Comparison of ENCODE assay signal across 16 cellular contexts in genomic region chr2:98471402-98472131, GRCh38. TPM values are rescaled to one million over a fixed set of nuclear protein-coding genes. Genes with fewer than 3 reads are reported as not detected.
DNase-seq lines count a peak whose midpoint lies in the region; ATAC-seq and FAIRE-seq lines count a peak whose summit lies in the region.
"Had no signal": no experiment of that assay in that cellular context is flagged by ENCODE, and none has a peak within 500 bp of the region (broad histone marks: within the 10 kb centered on the region; RNA-seq: fewer than 3 reads in every experiment).

No MANE protein-coding gene starts in this region.

- no peaks in the 10 kb centered on the region for H3K27me3 Mint-ChIP-seq in activated T-helper 2 cell treated with anti-CD3 and anti-CD28 coated beads, Interferon-gamma antibody, Interleukin-2, Interleukin-4, amounts not matched to agents 10 μg/mL and 5 μg/mL and 100 μg/mL, durations not matched to agents 14 hours and 24 hours and 36 hours (ENCODE audit: low read depth)
- no peaks in the 10 kb centered on the region for H3K27me3 Mint-ChIP-seq in natural killer cell treated with Interleukin-12 subunit alpha and Interleukin-12 subunit beta and Interleukin-15 and Interleukin-18, amount 100 ng/mL, for 72 hours

- H3K27ac Mint-ChIP-seq in activated T-helper 2 cell treated with anti-CD3 and anti-CD28 coated beads, Interferon-gamma antibody, Interleukin-2, Interleukin-4, amounts not matched to agents 10 μg/mL and 5 μg/mL and 100 μg/mL, durations not matched to agents 14 hours and 24 hours and 36 hours = peak overlapping the region; percentile 65
- H3K27ac Mint-ChIP-seq in natural killer cell treated with Interleukin-12 subunit alpha and Interleukin-12 subunit beta and Interleukin-15 and Interleukin-18, amount 100 ng/mL, for 72 hours = peak overlapping the region; percentile 94 to 95

- peaks cover 22% of the 10 kb centered on the region for H3K36me3 Mint-ChIP-seq in activated T-helper 2 cell treated with anti-CD3 and anti-CD28 coated beads, Interferon-gamma antibody, Interleukin-2, Interleukin-4, amounts not matched to agents 10 μg/mL and 5 μg/mL and 100 μg/mL, durations not matched to agents 14 hours and 24 hours and 36 hours (ENCODE audit: low read depth)
- peaks cover 5% of the 10 kb centered on the region for H3K36me3 Mint-ChIP-seq in natural killer cell treated with Interleukin-12 subunit alpha and Interleukin-12 subunit beta and Interleukin-15 and Interleukin-18, amount 100 ng/mL, for 72 hours

- H3K4me1 Mint-ChIP-seq in activated T-helper 2 cell treated with anti-CD3 and anti-CD28 coated beads, Interferon-gamma antibody, Interleukin-2, Interleukin-4, amounts not matched to agents 10 μg/mL and 5 μg/mL and 100 μg/mL, durations not matched to agents 14 hours and 24 hours and 36 hours (ENCODE audit: low read depth) = peaks cover 85% of the 10 kb centered on the region
- H3K4me1 Mint-ChIP-seq in natural killer cell treated with Interleukin-12 subunit alpha and Interleukin-12 subunit beta and Interleukin-15 and Interleukin-18, amount 100 ng/mL, for 72 hours (ENCODE audit: low read depth in 2 of 2) = peaks cover 75 to 83% of the 10 kb centered on the region in 2 donors

- H3K9me3 Mint-ChIP-seq in activated T-helper 2 cell treated with anti-CD3 and anti-CD28 coated beads, Interferon-gamma antibody, Interleukin-2, Interleukin-4, amounts not matched to agents 10 μg/mL and 5 μg/mL and 100 μg/mL, durations not matched to agents 14 hours and 24 hours and 36 hours = no peaks in the 10 kb centered on the region
- no peaks in the 10 kb centered on the region for H3K9me3 Mint-ChIP-seq in natural killer cell treated with Interleukin-12 subunit alpha and Interleukin-12 subunit beta and Interleukin-15 and Interleukin-18, amount 100 ng/mL, for 72 hours
- H3K9me3 Mint-ChIP-seq: nephron progenitor cell had no signal

- no peak for ATAC-seq in natural killer cell treated with Interleukin-12 subunit alpha and Interleukin-12 subunit beta and Interleukin-15 and Interleukin-18, amount 100 ng/mL, for 72 hours

- H3K4me3 Mint-ChIP-seq in activated T-helper 2 cell treated with anti-CD3 and anti-CD28 coated beads, Interferon-gamma antibody, Interleukin-2, Interleukin-4, amounts not matched to agents 10 μg/mL and 5 μg/mL and 100 μg/mL, durations not matched to agents 14 hours and 24 hours and 36 hours (ENCODE audit: low read depth) = peak overlapping the region; percentile 59
- H3K4me3 Mint-ChIP-seq in natural killer cell treated with Interleukin-12 subunit alpha and Interleukin-12 subunit beta and Interleukin-15 and Interleukin-18, amount 100 ng/mL, for 72 hours = peak overlapping the region; percentile 79
- H3K4me3 Mint-ChIP-seq: nephron progenitor cell had no signal

- intact Hi-C loops in activated T-helper 2 cell treated with anti-CD3 and anti-CD28 coated beads, Interferon-gamma antibody, Interleukin-2, Interleukin-4, amounts not matched to agents 10 μg/mL and 5 μg/mL and 100 μg/mL, durations not matched to agents 14 hours and 24 hours and 36 hours (cut with micrococcal nuclease) = loop anchor here (5.0 kb wide), 1 partner anchor 36 kb away; no protein-coding TSS in a partner anchor

- peak; percentile 70 for FAIRE-seq in GM19239 (lab: Jason Lieb, UNC)
- FAIRE-seq: H1 had no signal

- DNase-seq in activated T-cell treated with anti-CD3 and anti-CD28 coated beads, Interleukin-2, amount 50 U/mL, for 1 hour = peak; percentile 15
- no peak for DNase-seq in activated T-cell treated with anti-CD3 and anti-CD28 coated beads, Interleukin-2, amount 50 U/mL, for 48 hours
- DNase-seq in GM19239 (ENCODE audit: insufficient read length, low spot score) (no peak), NCI-H1092 treated with DMSO at 0.1 percent for 48 hours (lab: John Stamatoyannopoulos, UW) (no peak), NCI-H146 (lab: John Stamatoyannopoulos, UW) (no peak), NOMO-1 (lab: John Stamatoyannopoulos, UW; ENCODE audit: unreplicated experiment in 2 of 2) (no peak)
- DNase-seq in activated T-helper 2 cell treated with anti-CD3 and anti-CD28 coated beads, Interferon-gamma antibody, Interleukin-2, Interleukin-4, amounts not matched to agents 10 μg/mL and 5 μg/mL and 100 μg/mL, durations not matched to agents 14 hours and 24 hours and 36 hours (ENCODE audit: low spot score) = no peak
- no peak for DNase-seq in natural killer cell treated with Interleukin-12 subunit alpha and Interleukin-12 subunit beta and Interleukin-15 and Interleukin-18, amount 100 ng/mL, for 72 hours (ENCODE audit: low spot score)
- DNase-seq: activated CD4-positive, alpha-beta T cell treated with anti-CD3 and anti-CD28 coated beads for 1 hour; caudate nucleus; DMS153; foreskin fibroblast; NCI-H2081; nephron progenitor cell; trophoblast cell had no signal

RNA-seq across cellular contexts. Expression of gene INPP4A, which starts 26.9 kb away (rescaled TPM):
- 35.9 and 40.2 TPM in 2 replicates for total RNA-seq in activated T-helper 2 cell treated with anti-CD3 and anti-CD28 coated beads, Interferon-gamma antibody, Interleukin-2, Interleukin-4, amounts not matched to agents 10 μg/mL and 5 μg/mL and 100 μg/mL, durations not matched to agents 14 hours and 24 hours and 36 hours
- total RNA-seq in natural killer cell treated with Interleukin-12 subunit alpha and Interleukin-12 subunit beta and Interleukin-15 and Interleukin-18, amount 100 ng/mL, for 72 hours = 100 to 1,000 TPM in 1 of 2 donors, 10 to 100 TPM in 1; 65.0 to 150 TPM
